Comparison of ENCODE assay signal across 9 cellular contexts in the genomic region with DNA sequence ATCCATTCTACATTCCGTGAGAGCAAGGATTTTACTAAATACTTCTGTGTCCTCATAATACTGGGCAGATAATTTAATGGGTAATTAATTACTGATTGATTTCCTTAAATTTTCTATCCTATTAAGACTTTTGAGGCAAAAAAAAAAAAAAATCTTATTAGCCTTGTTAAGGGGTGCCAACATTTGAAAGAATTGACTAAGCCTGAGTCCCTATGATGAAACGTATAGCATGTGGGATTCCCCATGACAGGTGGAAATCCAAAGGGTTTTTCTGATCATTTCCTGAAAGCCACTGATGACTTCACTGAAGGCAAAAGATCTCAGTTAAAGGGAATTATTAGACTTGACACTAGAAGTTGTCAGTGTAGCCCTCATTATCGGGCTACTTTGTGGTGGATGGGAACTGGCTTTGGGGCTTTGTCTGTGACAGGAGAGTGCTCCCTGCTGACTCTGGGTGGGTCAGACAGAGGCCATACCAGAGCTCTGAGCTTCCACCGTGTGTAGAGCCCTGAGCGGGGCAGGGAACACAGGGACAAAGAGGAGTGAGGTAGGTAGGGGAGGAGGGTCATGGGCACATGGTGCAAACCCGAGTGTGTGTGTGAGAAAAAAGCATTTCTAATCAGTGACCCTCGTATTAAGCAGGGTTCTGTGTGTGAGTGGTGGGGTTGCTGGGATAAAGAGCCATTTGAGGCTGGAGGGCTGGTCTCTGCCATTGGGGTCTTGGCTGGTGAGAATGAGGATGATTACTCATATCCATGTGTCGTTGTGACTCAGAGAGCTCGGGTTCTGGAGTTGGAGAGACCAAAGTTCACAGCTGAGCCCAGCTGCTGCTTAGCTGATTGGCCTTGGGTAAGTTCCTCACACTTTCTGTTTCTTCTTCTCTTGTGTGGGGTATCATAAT.
A peak's percentile ranks its signal among the peaks of the same experiment; 100 is the strongest.
DNase-seq lines count a peak whose midpoint lies in the region; ATAC-seq and TF ChIP-seq lines count a peak whose summit lies in the region.
"Had no signal": no experiment of that assay in that cellular context is flagged by ENCODE, and none has a peak within 500 bp of the region (broad histone marks: within the 10 kb centered on the region; RNA-seq: fewer than 3 reads in every experiment).

No MANE protein-coding gene starts in this region.

- H3K27ac ChIP-seq in brain microvascular endothelial cell (no peak overlapping the region), stomach (no peak overlapping the region)
- H3K27ac ChIP-seq: neutrophil had no signal

- no peaks in the 10 kb centered on the region for H3K36me3 ChIP-seq in brain microvascular endothelial cell (replicated peaks)
- H3K36me3 ChIP-seq in stomach, result no peaks in the 10 kb centered on the region
- H3K36me3 ChIP-seq: neutrophil had no signal

- peaks cover 0 to 20% (median 2%) of the 10 kb centered on the region in 4 donors for H3K4me1 ChIP-seq in stomach

- peaks cover 0 to 4% (median 2%) of the 10 kb centered on the region in 4 donors for H3K9me3 ChIP-seq in stomach
- H3K9me3 ChIP-seq: neutrophil had no signal

- no peak overlapping the region for H3K27ac Mint-ChIP-seq in progenitor cell of endocrine pancreas

- H3K27me3 Mint-ChIP-seq in progenitor cell of endocrine pancreas, result peaks cover 47% of the 10 kb centered on the region

- intact Hi-C loops in stomach (cut with DNase I; ENCODE audit: low total_unique reads), result no loop called here

- TF ChIP-seq EP300 in stomach (IDR thresholded peaks at IDR 0.05), result no peak

- H3K4me3 ChIP-seq in brain microvascular endothelial cell (ENCODE audit: low read depth, low read length) (no peak overlapping the region), stomach (no peak overlapping the region)

- H3K4me3 Mint-ChIP-seq in progenitor cell of endocrine pancreas (ENCODE audit: low read depth), result no peak overlapping the region

- TF ChIP-seq POLR2A in stomach (IDR thresholded peaks at IDR 0.05), result no peak

- H3K27me3 ChIP-seq in brain microvascular endothelial cell (replicated peaks) (no peaks in the 10 kb centered on the region), stomach (peaks cover 0 to 4% (median 0%) of the 10 kb centered on the region in 3 donors)

- DNase-seq in AG08396 (ENCODE audit: low spot score) (peak; percentile 32), GM19240 (ENCODE audit: insufficient read length, low spot score) (peak; percentile 75), brain microvascular endothelial cell (peak; percentile 32), stomach (peak; percentile 27), SW 1271 (lab: John Stamatoyannopoulos, UW) (no peak), progenitor cell of endocrine pancreas (ENCODE audit: low spot score, unreplicated experiment) (no peak)
- no peak for DNase-seq in stimulated activated CD4-positive, alpha-beta T cell treated with anti-CD3 and anti-CD28 coated beads, Interleukin-4, amount 100 ng/mL, for 4 hours

- 47 to 55% (median 50%) methylated on average over 9 of the region's 9 CpGs for WGBS in stomach, 5 donors

- peaks cover 3% of the 10 kb centered on the region for H3K9me3 Mint-ChIP-seq in progenitor cell of endocrine pancreas (ENCODE audit: low read depth)

- ATAC-seq in HG03135 (IDR thresholded peaks at IDR 0.05; ENCODE audit: unreplicated experiment), result peak; percentile 85

- TF ChIP-seq CTCF in brain microvascular endothelial cell (IDR thresholded peaks at IDR 0.05; ENCODE audit: low read depth, low read length, missing control alignments), result no peak
- TF ChIP-seq CTCF in stomach (IDR thresholded peaks at IDR 0.05), result no peak
- TF ChIP-seq CTCF in progenitor cell of endocrine pancreas (IDR thresholded peaks at IDR 0.05; ENCODE audit: unreplicated experiment), result no peak

- in situ Hi-C loops in brain microvascular endothelial cell (cut with HindIII; ENCODE audit: low pct_ligation_motif_present, low sequenced_read_pairs), result no loop called here

- peaks cover 21% of the 10 kb centered on the region for H3K4me1 Mint-ChIP-seq in progenitor cell of endocrine pancreas (ENCODE audit: low read depth)

- peaks cover under 1% of the 10 kb centered on the region for H3K36me3 Mint-ChIP-seq in progenitor cell of endocrine pancreas (ENCODE audit: insufficient read depth)

Comparison
In these comparisons a context has a peak if more than half of its experiments do, and no peak if none do; other contexts are left out.
1. DNase-seq: peak in AG08396 (single experiment), GM19240 (single experiment), brain microvascular endothelial cell (single experiment) and stomach (single experiment); none in stimulated activated CD4-positive, alpha-beta T cell treated with anti-CD3 and anti-CD28 coated beads, Interleukin-4, amount 100 ng/mL, for 4 hours (0 of 2), SW 1271 (0 of 2) and progenitor cell of endocrine pancreas (single experiment).